Comparison of ENCODE assay signal across 19 cellular contexts in the genomic region with DNA sequence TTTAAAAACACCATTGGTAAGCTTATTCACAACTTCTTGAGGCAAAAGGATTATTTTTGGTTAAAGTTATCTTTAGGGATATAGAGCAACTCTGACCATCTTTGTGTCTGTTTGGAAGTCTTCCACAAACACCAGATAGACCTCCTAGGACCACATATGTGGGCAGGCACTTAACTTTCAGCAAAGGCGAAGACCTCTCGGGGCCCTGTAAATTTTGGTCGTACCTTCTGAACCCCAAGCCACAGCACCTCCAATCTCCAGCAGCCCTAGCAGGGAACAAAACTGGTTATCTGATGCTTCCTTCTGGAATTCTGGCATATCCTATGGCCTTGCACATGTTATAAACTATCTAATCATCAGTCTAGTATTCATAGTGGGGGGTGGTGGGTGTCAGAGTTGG.
DNase-seq lines count a peak whose midpoint lies in the region; ATAC-seq, FAIRE-seq and TF ChIP-seq lines count a peak whose summit lies in the region.
"Had no signal": no experiment of that assay in that cellular context is flagged by ENCODE, and none has a peak within 500 bp of the region (broad histone marks: within the 10 kb centered on the region; RNA-seq: fewer than 3 reads in every experiment).

No MANE protein-coding gene starts in this region.

- no peak overlapping the region for H3K9ac ChIP-seq in IMR-90 (ENCODE audit: low read depth, low read length)
- H3K9ac ChIP-seq in H1 (replicated peaks in 1 of 4; ENCODE audit: extremely low read depth in 1 of 4, low read depth in 3 of 4, low read length in 3 of 4), result no peak overlapping the region
- no peak overlapping the region for H3K9ac ChIP-seq in HepG2 (ENCODE audit: insufficient read depth, low read depth, low read length)
- H3K9ac ChIP-seq: BLaER1 treated with 17β-estradiol and CSF1 and Interleukin-3, amounts not matched to agents 10 nM and 100 nM; GM23248 had no signal

- H2AK9ac ChIP-seq in IMR-90 (replicated peaks; ENCODE audit: low read depth, low read length, poor library complexity), result no peak overlapping the region

- H3K14ac ChIP-seq in IMR-90 (replicated peaks; ENCODE audit: low read depth, low read length) (no peak overlapping the region), H1 (ENCODE audit: insufficient read length) (no peak overlapping the region)

- H3K4ac ChIP-seq in IMR-90 (ENCODE audit: low read depth, low read length) (no peak overlapping the region), H1 (replicated peaks; ENCODE audit: insufficient read length, low read depth, low read length) (no peak overlapping the region)

- intact Hi-C loops in IMR-90 (cut with micrococcal nuclease) (loop anchor here (10.0 kb wide), 1 partner anchor 49 kb away; no protein-coding TSS in a partner anchor), HepG2 (cut with micrococcal nuclease; ENCODE audit: unreplicated experiment) (no loop called here)

- in situ Hi-C loops in IMR-90 (cut with MboI; ENCODE audit: low sequenced_read_pairs), result no loop called here
- in situ Hi-C loops in HepG2 (cut with HindIII; ENCODE audit: extremely low pct_ligation_motif_present, low pct_unique_long_range_greater_than_20kb), result no loop called here

- no peaks in the 10 kb centered on the region for H3K23me2 ChIP-seq in H1 (ENCODE audit: low read depth, low read length)

- TF ChIP-seq CTCF in IMR-90 (conservative IDR thresholded peaks at IDR 0.05; ENCODE audit: low read depth, low read length) (no peak), H1 (IDR thresholded peaks at IDR 0.05; ENCODE audit: control extremely low read depth in 1 of 3, insufficient read depth in 1 of 3, low read depth in 1 of 3, low read length in 3 of 3) (no peak), HepG2 (CRISPR knock-in tag; IDR thresholded peaks at IDR 0.05) (no peak)

- no peak for TF ChIP-seq POLR2A in IMR-90 (IDR thresholded peaks at IDR 0.05; ENCODE audit: low read depth, low read length)
- no peak for TF ChIP-seq POLR2A in H1 (IDR thresholded peaks at IDR 0.05; ENCODE audit: control extremely low read depth in 1 of 2, low read depth in 2 of 2, low read length in 2 of 2)
- TF ChIP-seq POLR2A in HepG2 (IDR thresholded peaks at IDR 0.05; ENCODE audit: insufficient read depth in 1 of 2, low read depth in 2 of 2, low read length in 2 of 2), result no peak

- TF ChIP-seq RAD21 in IMR-90 (IDR thresholded peaks at IDR 0.05; ENCODE audit: low read length) (no peak), H1 (IDR thresholded peaks at IDR 0.05 in 1 of 2, conservative IDR thresholded peaks at IDR 0.05 in 1 of 2; ENCODE audit: low read depth in 2 of 2, low read length in 2 of 2) (no peak), HepG2 (CRISPR knock-in tag; IDR thresholded peaks at IDR 0.05) (no peak)

- peaks cover 5 to 19% of the 10 kb centered on the region in 2 experiments; a peak in 3 of 4 replicates for H3K79me1 ChIP-seq in IMR-90 (ENCODE audit: low read depth in 1 of 2, low read length in 2 of 2)
- H3K79me1 ChIP-seq in H1 (ENCODE audit: low read depth, low read length), result no peaks in the 10 kb centered on the region

- no peaks in the 10 kb centered on the region for H3K9me3 ChIP-seq in IMR-90 (ENCODE audit: control insufficient read depth, insufficient read depth, low read length)
- H3K9me3 ChIP-seq in H1 (ENCODE audit: insufficient read depth in 2 of 2, low read depth in 1 of 2, low read length in 1 of 2), result no peaks in the 10 kb centered on the region
- H3K9me3 ChIP-seq in HepG2 (ENCODE audit: low read length), result no peaks in the 10 kb centered on the region
- H3K9me3 ChIP-seq: BLaER1 treated with 17β-estradiol and CSF1 and Interleukin-3, amounts not matched to agents 10 nM and 100 nM; HAP-1 had no signal

- no peak overlapping the region for H2AK5ac ChIP-seq in IMR-90 (ENCODE audit: low read depth, low read length)
- no peak overlapping the region for H2AK5ac ChIP-seq in H1 (ENCODE audit: low read depth, low read length)

- no peak overlapping the region for H2BK20ac ChIP-seq in IMR-90 (ENCODE audit: low read depth, low read length)
- no peak overlapping the region for H2BK20ac ChIP-seq in H1 (ENCODE audit: low read length)

- BruUV-seq in IMR-90 (replicated peaks; lab: Mats Ljungman, UMichigan) (no TSS peak), HepG2 (replicated peaks; lab: Mats Ljungman, UMichigan) (no TSS peak)

- H4K8ac ChIP-seq in IMR-90 (ENCODE audit: low read depth in 2 of 2, low read length in 2 of 2), result no peak overlapping the region
- H4K8ac ChIP-seq in H1 (ENCODE audit: extremely low read depth, insufficient read depth, low read length), result peak overlapping the region; percentile 85; the same call in 1 of the 2 replicates

- no peak for FAIRE-seq in H1 (lab: Jason Lieb, UNC)
- no peak for FAIRE-seq in HepG2 (lab: Jason Lieb, UNC)
- FAIRE-seq: GM12892, GM18507, K562 had no signal

- H3K4me3 ChIP-seq in H7 (ENCODE audit: insufficient read depth, low read depth, low read length) (no peak overlapping the region), IMR-90 (ENCODE audit: insufficient read depth, low read depth, low read length) (no peak overlapping the region), H1 (ENCODE audit: extremely low read depth in 1 of 4, insufficient read depth in 2 of 4, low read depth in 3 of 4, low read length in 4 of 4) (no peak overlapping the region), HepG2 (replicated peaks in 1 of 3; ENCODE audit: insufficient read depth in 1 of 3, low read depth in 2 of 3, low read length in 3 of 3) (no peak overlapping the region)
- H3K4me3 ChIP-seq: BLaER1 treated with 17β-estradiol and CSF1 and Interleukin-3, amounts not matched to agents 10 nM and 100 nM; GM23248; HAP-1; K562 had no signal

- H3K36me3 ChIP-seq in H7 (replicated peaks; ENCODE audit: control insufficient read depth, insufficient read depth, low read length) (no peaks in the 10 kb centered on the region), IMR-90 (ENCODE audit: control insufficient read depth, insufficient read depth, low read length) (no peaks in the 10 kb centered on the region), H1 (ENCODE audit: control insufficient read depth in 2 of 4, insufficient read depth in 4 of 4, low read length in 3 of 4) (no peaks in the 10 kb centered on the region), HepG2 (replicated peaks in 1 of 2; ENCODE audit: control insufficient read depth in 1 of 2, insufficient read depth in 2 of 2, low read length in 2 of 2) (no peaks in the 10 kb centered on the region)
- H3K36me3 ChIP-seq: HAP-1 had no signal

- WGBS in IMR-90 (ENCODE audit: extremely low coverage in 2 of 2, insufficient read length in 1 of 2), 2 experiments, result 60% methylated on average over 1 of the region's 3 CpGs; no CpG with 5 or more reads in 1 of the 2 experiments
- WGBS in H1 (ENCODE audit: extremely low coverage in 1 of 2, insufficient coverage in 1 of 2, insufficient read length in 1 of 2, insufficient replicate concordance in 2 of 2, low coverage in 1 of 2, low lambda C conversion rate in 2 of 2, missing lambda C conversion rate in 1 of 2), 2 experiments, result 87% methylated on average over 3 of the region's 3 CpGs; no CpG with 5 or more reads in 1 of the 2 experiments
- WGBS in HepG2 (ENCODE audit: low lambda C conversion rate), result 92% methylated on average over 3 of the region's 3 CpGs

- peaks cover 5% of the 10 kb centered on the region for H3K4me1 ChIP-seq in IMR-90 (ENCODE audit: control insufficient read depth, insufficient read depth, low read length)
- H3K4me1 ChIP-seq in H1 (replicated peaks in 1 of 4; ENCODE audit: control insufficient read depth in 3 of 4, insufficient read depth in 4 of 4, low read length in 3 of 4), result peaks cover 2 to 6% (median 4%) of the 10 kb centered on the region in 4 experiments; a peak in 6 of 7 replicates
- H3K4me1 ChIP-seq in HepG2 (ENCODE audit: insufficient read depth, low read length), result peaks cover 6% of the 10 kb centered on the region
- H3K4me1 ChIP-seq: BLaER1 treated with 17β-estradiol and CSF1 and Interleukin-3, amounts not matched to agents 10 nM and 100 nM had no signal

- H4K20me1 ChIP-seq in IMR-90 (ENCODE audit: insufficient read depth, low read length) (no peaks in the 10 kb centered on the region), H1 (replicated peaks in 1 of 2; ENCODE audit: control insufficient read depth in 1 of 2, insufficient read depth in 2 of 2, low read length in 2 of 2) (no peaks in the 10 kb centered on the region), HepG2 (ENCODE audit: insufficient read depth, low read length) (no peaks in the 10 kb centered on the region)

- CTCF ChIA-PET in IMR-90 (lab: Yijun Ruan, JAX), result no interaction called here
- CTCF ChIA-PET in H1 (lab: Charles Lee; ENCODE audit: partially characterized antibody), result no interaction called here
- CTCF ChIA-PET in HepG2 (lab: Yijun Ruan, JAX; ENCODE audit: low intra/inter-chr PET ratio, low total read pairs), result no interaction called here

- H3K18ac ChIP-seq in IMR-90 (ENCODE audit: low read depth, low read length) (peak overlapping the region; percentile 55; the same call in 1 of the 2 replicates), H1 (ENCODE audit: extremely low read depth, low read length) (no peak overlapping the region)

- POLR2A ChIA-PET in IMR-90 (lab: Charles Lee; ENCODE audit: unreplicated experiment), result no interaction called here
- POLR2A ChIA-PET in H1 (lab: Charles Lee; ENCODE audit: partially characterized antibody), result no interaction called here
- POLR2A ChIA-PET in HepG2 (lab: Yijun Ruan, JAX), result no interaction called here

- peak; percentile 7 for DNase-seq in H7
- DNase-seq in IMR-90, result peak; percentile 12
- no peak for DNase-seq in H1 (ENCODE audit: low read depth in 1 of 2, low spot score in 2 of 2)
- DNase-seq in HepG2 (ENCODE audit: low spot score), result no peak
- DNase-seq in NCI-H1694 treated with DMSO at 0.1 percent for 48 hours (lab: John Stamatoyannopoulos, UW), result no peak
- DNase-seq in kidney tubule cell (ENCODE audit: low spot score), result no peak
- DNase-seq: Calu3; CD8-positive, alpha-beta T cell; DMS53; DND-41; GM23248 had no signal

- ATAC-seq in IMR-90 (ENCODE audit: low read depth) (peak; percentile 53), HepG2 (no peak)
- no peak for ATAC-seq in activated T-helper 17 cell treated with anti-CD3 and anti-CD28 coated beads, Interleukin-2, amount 50 U/mL, for 72 hours (replicated peaks)
- ATAC-seq: CD8-positive, alpha-beta T cell; K562 had no signal

- H3K56ac ChIP-seq in IMR-90 (ENCODE audit: extremely low read depth, insufficient read depth, low read length) (no peak overlapping the region; the same call in 1 of the 2 replicates), H1 (replicated peaks; ENCODE audit: insufficient read length, low read depth, low read length) (no peak overlapping the region)

- H3K9me3 Mint-ChIP-seq in activated T-helper 17 cell treated with anti-CD3 and anti-CD28 coated beads, Interleukin-2, amount 50 U/mL, for 72 hours, result no peaks in the 10 kb centered on the region
- H3K9me3 Mint-ChIP-seq: CD8-positive, alpha-beta T cell had no signal

- H3K27me3 Mint-ChIP-seq in activated T-helper 17 cell treated with anti-CD3 and anti-CD28 coated beads, Interleukin-2, amount 50 U/mL, for 72 hours, result no peaks in the 10 kb centered on the region
- H3K27me3 Mint-ChIP-seq: B cell had no signal

- H2AFZ ChIP-seq in IMR-90 (replicated peaks; ENCODE audit: low read length, poor library complexity) (no peak overlapping the region), H1 (ENCODE audit: low read length) (no peak overlapping the region), HepG2 (ENCODE audit: low read length) (no peak overlapping the region)
- H2AFZ ChIP-seq: GM23248 had no signal

- H3K9me1 ChIP-seq in IMR-90 (ENCODE audit: insufficient read depth, low read length), result no peaks in the 10 kb centered on the region

- no peaks in the 10 kb centered on the region for H3K36me3 Mint-ChIP-seq in activated T-helper 17 cell treated with anti-CD3 and anti-CD28 coated beads, Interleukin-2, amount 50 U/mL, for 72 hours (ENCODE audit: low read depth)

- H3K79me2 ChIP-seq in H1 (ENCODE audit: control insufficient read depth in 1 of 2, insufficient read depth in 2 of 2, low read length in 2 of 2), result no peaks in the 10 kb centered on the region
- H3K79me2 ChIP-seq in HepG2 (ENCODE audit: insufficient read depth, low read length), result no peaks in the 10 kb centered on the region

- no peak for TF ChIP-seq EP300 in H1 (IDR thresholded peaks at IDR 0.05; ENCODE audit: borderline replicate concordance in 1 of 2, low read depth in 2 of 2, low read length in 2 of 2)
- no peak for TF ChIP-seq EP300 in HepG2 (IDR thresholded peaks at IDR 0.05; ENCODE audit: low read depth in 2 of 2, low read length in 2 of 2)
- TF ChIP-seq EP300 in HepG2 (CRISPR knock-in tag; IDR thresholded peaks at IDR 0.05; ENCODE audit: borderline replicate concordance), result no peak

- H2BK12ac ChIP-seq in H1 (ENCODE audit: low read depth, low read length), result no peak overlapping the region

- no peaks in the 10 kb centered on the region for H3K4me1 Mint-ChIP-seq in activated T-helper 17 cell treated with anti-CD3 and anti-CD28 coated beads, Interleukin-2, amount 50 U/mL, for 72 hours
- H3K4me1 Mint-ChIP-seq: B cell had no signal

- H3K23ac ChIP-seq in IMR-90 (ENCODE audit: low read depth, low read length) (no peak overlapping the region), H1 (ENCODE audit: insufficient read length) (no peak overlapping the region)

- no peak overlapping the region for H3K27ac Mint-ChIP-seq in activated T-helper 17 cell treated with anti-CD3 and anti-CD28 coated beads, Interleukin-2, amount 50 U/mL, for 72 hours
- H3K27ac Mint-ChIP-seq: B cell had no signal

- H3K27ac ChIP-seq in IMR-90 (ENCODE audit: insufficient read depth, low read length), result no peak overlapping the region
- H3K27ac ChIP-seq in H1 (ENCODE audit: low read depth, low read length), result no peak overlapping the region
- no peak overlapping the region for H3K27ac ChIP-seq in HepG2 (ENCODE audit: extremely low read length, insufficient read depth, low read length)
- H3K27ac ChIP-seq: BLaER1 treated with 17β-estradiol and CSF1 and Interleukin-3, amounts not matched to agents 10 nM and 100 nM; GM23248; HL-60 had no signal

- H3K4me2 ChIP-seq in IMR-90 (ENCODE audit: low read depth, low read length) (no peak overlapping the region), H1 (ENCODE audit: insufficient read depth in 1 of 2, low read depth in 2 of 2, low read length in 2 of 2) (peak overlapping the region in 1 of 2 experiments; percentile 39; a peak in 1 of 4 replicates), HepG2 (ENCODE audit: low read depth, low read length) (no peak overlapping the region)
- H3K4me2 ChIP-seq: BLaER1 treated with 17β-estradiol and CSF1 and Interleukin-3, amounts not matched to agents 10 nM and 100 nM had no signal

- H2BK5ac ChIP-seq in IMR-90 (ENCODE audit: low read depth, low read length, poor library complexity, severe bottlenecking), result peak overlapping the region; percentile 35
- H2BK5ac ChIP-seq in H1 (ENCODE audit: low read depth, low read length), result no peak overlapping the region

- no peak overlapping the region for H4K91ac ChIP-seq in IMR-90 (ENCODE audit: insufficient read depth, low read depth, low read length)
- peak overlapping the region; percentile 54 for H4K91ac ChIP-seq in H1 (replicated peaks; ENCODE audit: insufficient read length, low read length)

- H3K27me3 ChIP-seq in H7 (ENCODE audit: control insufficient read depth, insufficient read depth, low read length) (no peaks in the 10 kb centered on the region), IMR-90 (ENCODE audit: control insufficient read depth, insufficient read depth, low read length) (no peaks in the 10 kb centered on the region), H1 (replicated peaks in 1 of 4; ENCODE audit: control insufficient read depth in 3 of 4, extremely low read depth in 1 of 4, insufficient read depth in 3 of 4, low read length in 3 of 4) (no peaks in the 10 kb centered on the region), HepG2 (ENCODE audit: control insufficient read depth in 1 of 2, insufficient read depth in 2 of 2, low read length in 2 of 2) (no peaks in the 10 kb centered on the region)
- H3K27me3 ChIP-seq: BLaER1 treated with 17β-estradiol and CSF1 and Interleukin-3, amounts not matched to agents 10 nM and 100 nM had no signal

- H2BK120ac ChIP-seq in IMR-90 (ENCODE audit: low read depth, low read length), result no peak overlapping the region
- H2BK120ac ChIP-seq in H1 (replicated peaks; ENCODE audit: low read depth, low read length), result no peak overlapping the region

- H3K4me3 Mint-ChIP-seq in activated T-helper 17 cell treated with anti-CD3 and anti-CD28 coated beads, Interleukin-2, amount 50 U/mL, for 72 hours, result no peak overlapping the region
- H3K4me3 Mint-ChIP-seq: B cell; CD8-positive, alpha-beta T cell had no signal

- no peak overlapping the region; the same call in 2 of the 3 replicates for H2BK15ac ChIP-seq in IMR-90 (ENCODE audit: low read depth, low read length)
- no peak overlapping the region for H2BK15ac ChIP-seq in H1 (ENCODE audit: low read length)

- H4K5ac ChIP-seq in IMR-90 (ENCODE audit: low read depth, low read length) (no peak overlapping the region), H1 (ENCODE audit: insufficient read length, low read depth, low read length) (no peak overlapping the region)

- dilution Hi-C loops in IMR-90 (cut with HindIII; ENCODE audit: low sequenced_read_pairs, unreplicated experiment), result no loop called here

Comparison
In these comparisons a context has a peak if more than half of its experiments do, and no peak if none do; other contexts are left out.
1. DNase-seq: peak in H7 (single experiment) and IMR-90 (single experiment); none in H1 (0 of 2), HepG2 (single experiment), NCI-H1694 treated with DMSO at 0.1 percent for 48 hours (single experiment) and kidney tubule cell (single experiment).